In genomic region chr4:163494360-163495241, GRCh38 we compare ENCODE assay signal across 1 cellular context.
TF ChIP-seq lines count a peak whose summit lies in the region.

TMA16 (plus strand) TSS chr4:163494690; CDS start chr4:163494802, 112 bp downstream.

TF ChIP-seq in K562, 482 proteins besides CTCF, POLR2A, EP300 and RAD21 (continued from another document and continues in another):
- TF ChIP-seq ZBTB33 (CRISPR knock-in tag; IDR thresholded peaks at IDR 0.05): peak; percentile 85
- TF ChIP-seq ETV5 (CRISPR knock-in tag; IDR thresholded peaks at IDR 0.05; ENCODE audit: low read depth): peak; percentile 70
- TF ChIP-seq, protein P1, sequence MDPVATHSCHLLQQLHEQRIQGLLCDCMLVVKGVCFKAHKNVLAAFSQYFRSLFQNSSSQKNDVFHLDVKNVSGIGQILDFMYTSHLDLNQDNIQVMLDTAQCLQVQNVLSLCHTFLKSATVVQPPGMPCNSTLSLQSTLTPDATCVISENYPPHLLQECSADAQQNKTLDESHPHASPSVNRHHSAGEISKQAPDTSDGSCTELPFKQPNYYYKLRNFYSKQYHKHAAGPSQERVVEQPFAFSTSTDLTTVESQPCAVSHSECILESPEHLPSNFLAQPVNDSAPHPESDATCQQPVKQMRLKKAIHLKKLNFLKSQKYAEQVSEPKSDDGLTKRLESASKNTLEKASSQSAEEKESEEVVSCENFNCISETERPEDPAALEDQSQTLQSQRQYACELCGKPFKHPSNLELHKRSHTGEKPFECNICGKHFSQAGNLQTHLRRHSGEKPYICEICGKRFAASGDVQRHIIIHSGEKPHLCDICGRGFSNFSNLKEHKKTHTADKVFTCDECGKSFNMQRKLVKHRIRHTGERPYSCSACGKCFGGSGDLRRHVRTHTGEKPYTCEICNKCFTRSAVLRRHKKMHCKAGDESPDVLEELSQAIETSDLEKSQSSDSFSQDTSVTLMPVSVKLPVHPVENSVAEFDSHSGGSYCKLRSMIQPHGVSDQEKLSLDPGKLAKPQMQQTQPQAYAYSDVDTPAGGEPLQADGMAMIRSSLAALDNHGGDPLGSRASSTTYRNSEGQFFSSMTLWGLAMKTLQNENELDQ (CRISPR knock-in tag; IDR thresholded peaks at IDR 0.05; ENCODE audit: borderline replicate concordance): no peak
- peak; percentile 91 for TF ChIP-seq TAF7 (tag; IDR thresholded peaks at IDR 0.05)
- peak; percentile 49 for TF ChIP-seq VEZF1 (CRISPR knock-in tag; IDR thresholded peaks at IDR 0.05)
- TF ChIP-seq ZNF282 (CRISPR knock-in tag; IDR thresholded peaks at IDR 0.05): no peak
- 0 out of 2 replicates have a peak, but pooled peaks have one; percentile 46 for TF ChIP-seq IRF1 (CRISPR knock-in tag; IDR thresholded peaks at IDR 0.05; ENCODE audit: borderline replicate concordance)
- TF ChIP-seq TRIM25 (IDR thresholded peaks at IDR 0.05; ENCODE audit: borderline replicate concordance): no peak
- TF ChIP-seq MYC (IDR thresholded peaks at IDR 0.05; ENCODE audit: low read depth, low read length): peak; percentile 100
- TF ChIP-seq MYC (CRISPR knock-in tag; IDR thresholded peaks at IDR 0.05; ENCODE audit: borderline replicate concordance, low read depth): peak; percentile 99
- peak; percentile 81 for TF ChIP-seq CXXC5 (CRISPR knock-in tag; IDR thresholded peaks at IDR 0.05)
- peak; percentile 65; the same call in 1 of the 2 replicates for TF ChIP-seq ELF2 (CRISPR knock-in tag; IDR thresholded peaks at IDR 0.05)
- peak; percentile 97 for TF ChIP-seq ZEB2 (IDR thresholded peaks at IDR 0.05)
- peak; percentile 34; the same call in 1 of the 2 replicates for TF ChIP-seq ELF4 (CRISPR knock-in tag; IDR thresholded peaks at IDR 0.05)
- no peak for TF ChIP-seq CEBPG (CRISPR knock-in tag; IDR thresholded peaks at IDR 0.05)
- TF ChIP-seq CEBPG (tag; conservative IDR thresholded peaks at IDR 0.05 in 1 of 2, IDR thresholded peaks at IDR 0.05 in 1 of 2): no peak
- TF ChIP-seq AFF4 (CRISPR knock-in tag; IDR thresholded peaks at IDR 0.05): peak; percentile 96
- no peak for TF ChIP-seq HNRNPL (IDR thresholded peaks at IDR 0.05; ENCODE audit: low read depth, low read length)
- TF ChIP-seq MBD2 (IDR thresholded peaks at IDR 0.05; ENCODE audit: borderline replicate concordance, low read depth): peak; percentile 68
- TF ChIP-seq NR3C1 (CRISPR knock-in tag; IDR thresholded peaks at IDR 0.05): peak; percentile 71; the same call in 1 of the 2 replicates
- TF ChIP-seq HLTF (IDR thresholded peaks at IDR 0.05): peak; percentile 68; the same call in 1 of the 2 replicates
- TF ChIP-seq, protein P2, sequence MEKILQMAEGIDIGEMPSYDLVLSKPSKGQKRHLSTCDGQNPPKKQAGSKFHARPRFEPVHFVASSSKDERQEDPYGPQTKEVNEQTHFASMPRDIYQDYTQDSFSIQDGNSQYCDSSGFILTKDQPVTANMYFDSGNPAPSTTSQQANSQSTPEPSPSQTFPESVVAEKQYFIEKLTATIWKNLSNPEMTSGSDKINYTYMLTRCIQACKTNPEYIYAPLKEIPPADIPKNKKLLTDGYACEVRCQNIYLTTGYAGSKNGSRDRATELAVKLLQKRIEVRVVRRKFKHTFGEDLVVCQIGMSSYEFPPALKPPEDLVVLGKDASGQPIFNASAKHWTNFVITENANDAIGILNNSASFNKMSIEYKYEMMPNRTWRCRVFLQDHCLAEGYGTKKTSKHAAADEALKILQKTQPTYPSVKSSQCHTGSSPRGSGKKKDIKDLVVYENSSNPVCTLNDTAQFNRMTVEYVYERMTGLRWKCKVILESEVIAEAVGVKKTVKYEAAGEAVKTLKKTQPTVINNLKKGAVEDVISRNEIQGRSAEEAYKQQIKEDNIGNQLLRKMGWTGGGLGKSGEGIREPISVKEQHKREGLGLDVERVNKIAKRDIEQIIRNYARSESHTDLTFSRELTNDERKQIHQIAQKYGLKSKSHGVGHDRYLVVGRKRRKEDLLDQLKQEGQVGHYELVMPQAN (IDR thresholded peaks at IDR 0.05; ENCODE audit: borderline replicate concordance): peak; percentile 97; the same call in 1 of the 2 replicates
- TF ChIP-seq SRSF1 (IDR thresholded peaks at IDR 0.05; ENCODE audit: low read depth, low read length): 0 out of 2 replicates have a peak, but pooled peaks have one; percentile 79
- no peak for TF ChIP-seq HNRNPH1 (optimal IDR thresholded peaks at IDR 0.05; ENCODE audit: low read depth, low read length)
- TF ChIP-seq, protein P3, sequence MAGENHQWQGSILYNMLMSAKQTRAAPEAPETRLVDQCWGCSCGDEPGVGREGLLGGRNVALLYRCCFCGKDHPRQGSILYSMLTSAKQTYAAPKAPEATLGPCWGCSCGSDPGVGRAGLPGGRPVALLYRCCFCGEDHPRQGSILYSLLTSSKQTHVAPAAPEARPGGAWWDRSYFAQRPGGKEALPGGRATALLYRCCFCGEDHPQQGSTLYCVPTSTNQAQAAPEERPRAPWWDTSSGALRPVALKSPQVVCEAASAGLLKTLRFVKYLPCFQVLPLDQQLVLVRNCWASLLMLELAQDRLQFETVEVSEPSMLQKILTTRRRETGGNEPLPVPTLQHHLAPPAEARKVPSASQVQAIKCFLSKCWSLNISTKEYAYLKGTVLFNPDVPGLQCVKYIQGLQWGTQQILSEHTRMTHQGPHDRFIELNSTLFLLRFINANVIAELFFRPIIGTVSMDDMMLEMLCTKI (IDR thresholded peaks at IDR 0.05; ENCODE audit: partially characterized antibody): no peak
- TF ChIP-seq ZNF511 (CRISPR knock-in tag; IDR thresholded peaks at IDR 0.05): peak; percentile 43; the same call in 1 of the 2 replicates
- TF ChIP-seq ATF7 (IDR thresholded peaks at IDR 0.05): peak; percentile 63
- peak; percentile 93 for TF ChIP-seq ARID4B (CRISPR knock-in tag; IDR thresholded peaks at IDR 0.05)
- TF ChIP-seq L3MBTL2 (IDR thresholded peaks at IDR 0.05): peak; percentile 87
- no peak for TF ChIP-seq TEAD1 (CRISPR knock-in tag; IDR thresholded peaks at IDR 0.05)
